Comparison of ENCODE assay signal across 1 cellular context in genomic region chr22:37891926-37892325, GRCh38.
TF ChIP-seq lines count a peak whose summit lies in the region.

No MANE protein-coding gene starts in this region.

TF ChIP-seq in GM23338, 12 proteins besides CTCF, POLR2A, EP300 and RAD21 (continued from another document):
- TF ChIP-seq, protein P1, sequence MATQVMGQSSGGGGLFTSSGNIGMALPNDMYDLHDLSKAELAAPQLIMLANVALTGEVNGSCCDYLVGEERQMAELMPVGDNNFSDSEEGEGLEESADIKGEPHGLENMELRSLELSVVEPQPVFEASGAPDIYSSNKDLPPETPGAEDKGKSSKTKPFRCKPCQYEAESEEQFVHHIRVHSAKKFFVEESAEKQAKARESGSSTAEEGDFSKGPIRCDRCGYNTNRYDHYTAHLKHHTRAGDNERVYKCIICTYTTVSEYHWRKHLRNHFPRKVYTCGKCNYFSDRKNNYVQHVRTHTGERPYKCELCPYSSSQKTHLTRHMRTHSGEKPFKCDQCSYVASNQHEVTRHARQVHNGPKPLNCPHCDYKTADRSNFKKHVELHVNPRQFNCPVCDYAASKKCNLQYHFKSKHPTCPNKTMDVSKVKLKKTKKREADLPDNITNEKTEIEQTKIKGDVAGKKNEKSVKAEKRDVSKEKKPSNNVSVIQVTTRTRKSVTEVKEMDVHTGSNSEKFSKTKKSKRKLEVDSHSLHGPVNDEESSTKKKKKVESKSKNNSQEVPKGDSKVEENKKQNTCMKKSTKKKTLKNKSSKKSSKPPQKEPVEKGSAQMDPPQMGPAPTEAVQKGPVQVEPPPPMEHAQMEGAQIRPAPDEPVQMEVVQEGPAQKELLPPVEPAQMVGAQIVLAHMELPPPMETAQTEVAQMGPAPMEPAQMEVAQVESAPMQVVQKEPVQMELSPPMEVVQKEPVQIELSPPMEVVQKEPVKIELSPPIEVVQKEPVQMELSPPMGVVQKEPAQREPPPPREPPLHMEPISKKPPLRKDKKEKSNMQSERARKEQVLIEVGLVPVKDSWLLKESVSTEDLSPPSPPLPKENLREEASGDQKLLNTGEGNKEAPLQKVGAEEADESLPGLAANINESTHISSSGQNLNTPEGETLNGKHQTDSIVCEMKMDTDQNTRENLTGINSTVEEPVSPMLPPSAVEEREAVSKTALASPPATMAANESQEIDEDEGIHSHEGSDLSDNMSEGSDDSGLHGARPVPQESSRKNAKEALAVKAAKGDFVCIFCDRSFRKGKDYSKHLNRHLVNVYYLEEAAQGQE (IDR thresholded peaks at IDR 0.05; ENCODE audit: unreplicated experiment), result no peak
- TF ChIP-seq POLR2AphosphoS5 (IDR thresholded peaks at IDR 0.05; ENCODE audit: low read depth) (no peak), JUNB (IDR thresholded peaks at IDR 0.05; ENCODE audit: unreplicated experiment) (no peak), STAT1 (IDR thresholded peaks at IDR 0.05; ENCODE audit: unreplicated experiment) (no peak), EZH2phosphoT487 (IDR thresholded peaks at IDR 0.05; ENCODE audit: unreplicated experiment) (no peak), EZH2 (IDR thresholded peaks at IDR 0.05; ENCODE audit: low read depth, unreplicated experiment) (no peak), ZNF114 (CRISPR knock-in tag; IDR thresholded peaks at IDR 0.05) (no peak), CREB1 (CRISPR knock-in tag; IDR thresholded peaks at IDR 0.05; ENCODE audit: low read depth) (no peak), NANOG (IDR thresholded peaks at IDR 0.05; ENCODE audit: borderline replicate concordance) (no peak)
- TF ChIP-seq, protein P2, sequence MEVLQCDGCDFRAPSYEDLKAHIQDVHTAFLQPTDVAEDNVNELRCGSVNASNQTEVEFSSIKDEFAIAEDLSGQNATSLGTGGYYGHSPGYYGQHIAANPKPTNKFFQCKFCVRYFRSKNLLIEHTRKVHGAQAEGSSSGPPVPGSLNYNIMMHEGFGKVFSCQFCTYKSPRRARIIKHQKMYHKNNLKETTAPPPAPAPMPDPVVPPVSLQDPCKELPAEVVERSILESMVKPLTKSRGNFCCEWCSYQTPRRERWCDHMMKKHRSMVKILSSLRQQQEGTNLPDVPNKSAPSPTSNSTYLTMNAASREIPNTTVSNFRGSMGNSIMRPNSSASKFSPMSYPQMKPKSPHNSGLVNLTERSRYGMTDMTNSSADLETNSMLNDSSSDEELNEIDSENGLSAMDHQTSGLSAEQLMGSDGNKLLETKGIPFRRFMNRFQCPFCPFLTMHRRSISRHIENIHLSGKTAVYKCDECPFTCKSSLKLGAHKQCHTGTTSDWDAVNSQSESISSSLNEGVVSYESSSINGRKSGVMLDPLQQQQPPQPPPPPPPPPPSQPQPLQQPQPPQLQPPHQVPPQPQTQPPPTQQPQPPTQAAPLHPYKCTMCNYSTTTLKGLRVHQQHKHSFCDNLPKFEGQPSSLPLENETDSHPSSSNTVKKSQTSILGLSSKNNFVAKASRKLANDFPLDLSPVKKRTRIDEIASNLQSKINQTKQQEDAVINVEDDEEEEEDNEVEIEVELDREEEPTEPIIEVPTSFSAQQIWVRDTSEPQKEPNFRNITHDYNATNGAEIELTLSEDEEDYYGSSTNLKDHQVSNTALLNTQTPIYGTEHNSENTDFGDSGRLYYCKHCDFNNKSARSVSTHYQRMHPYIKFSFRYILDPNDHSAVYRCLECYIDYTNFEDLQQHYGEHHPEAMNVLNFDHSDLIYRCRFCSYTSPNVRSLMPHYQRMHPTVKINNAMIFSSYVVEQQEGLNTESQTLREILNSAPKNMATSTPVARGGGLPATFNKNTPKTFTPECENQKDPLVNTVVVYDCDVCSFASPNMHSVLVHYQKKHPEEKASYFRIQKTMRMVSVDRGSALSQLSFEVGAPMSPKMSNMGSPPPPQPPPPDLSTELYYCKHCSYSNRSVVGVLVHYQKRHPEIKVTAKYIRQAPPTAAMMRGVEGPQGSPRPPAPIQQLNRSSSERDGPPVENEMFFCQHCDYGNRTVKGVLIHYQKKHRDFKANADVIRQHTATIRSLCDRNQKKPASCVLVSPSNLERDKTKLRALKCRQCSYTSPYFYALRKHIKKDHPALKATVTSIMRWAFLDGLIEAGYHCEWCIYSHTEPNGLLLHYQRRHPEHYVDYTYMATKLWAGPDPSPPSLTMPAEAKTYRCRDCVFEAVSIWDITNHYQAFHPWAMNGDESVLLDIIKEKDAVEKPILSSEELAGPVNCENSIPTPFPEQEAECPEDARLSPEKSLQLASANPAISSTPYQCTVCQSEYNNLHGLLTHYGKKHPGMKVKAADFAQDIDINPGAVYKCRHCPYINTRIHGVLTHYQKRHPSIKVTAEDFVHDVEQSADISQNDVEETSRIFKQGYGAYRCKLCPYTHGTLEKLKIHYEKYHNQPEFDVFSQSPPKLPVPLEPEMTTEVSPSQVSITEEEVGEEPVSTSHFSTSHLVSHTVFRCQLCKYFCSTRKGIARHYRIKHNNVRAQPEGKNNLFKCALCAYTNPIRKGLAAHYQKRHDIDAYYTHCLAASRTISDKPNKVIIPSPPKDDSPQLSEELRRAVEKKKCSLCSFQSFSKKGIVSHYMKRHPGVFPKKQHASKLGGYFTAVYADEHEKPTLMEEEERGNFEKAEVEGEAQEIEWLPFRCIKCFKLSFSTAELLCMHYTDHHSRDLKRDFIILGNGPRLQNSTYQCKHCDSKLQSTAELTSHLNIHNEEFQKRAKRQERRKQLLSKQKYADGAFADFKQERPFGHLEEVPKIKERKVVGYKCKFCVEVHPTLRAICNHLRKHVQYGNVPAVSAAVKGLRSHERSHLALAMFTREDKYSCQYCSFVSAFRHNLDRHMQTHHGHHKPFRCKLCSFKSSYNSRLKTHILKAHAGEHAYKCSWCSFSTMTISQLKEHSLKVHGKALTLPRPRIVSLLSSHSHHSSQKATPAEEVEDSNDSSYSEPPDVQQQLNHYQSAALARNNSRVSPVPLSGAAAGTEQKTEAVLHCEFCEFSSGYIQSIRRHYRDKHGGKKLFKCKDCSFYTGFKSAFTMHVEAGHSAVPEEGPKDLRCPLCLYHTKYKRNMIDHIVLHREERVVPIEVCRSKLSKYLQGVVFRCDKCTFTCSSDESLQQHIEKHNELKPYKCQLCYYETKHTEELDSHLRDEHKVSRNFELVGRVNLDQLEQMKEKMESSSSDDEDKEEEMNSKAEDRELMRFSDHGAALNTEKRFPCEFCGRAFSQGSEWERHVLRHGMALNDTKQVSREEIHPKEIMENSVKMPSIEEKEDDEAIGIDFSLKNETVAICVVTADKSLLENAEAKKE (CRISPR knock-in tag; IDR thresholded peaks at IDR 0.05), result no peak
- TF ChIP-seq, protein P3, sequence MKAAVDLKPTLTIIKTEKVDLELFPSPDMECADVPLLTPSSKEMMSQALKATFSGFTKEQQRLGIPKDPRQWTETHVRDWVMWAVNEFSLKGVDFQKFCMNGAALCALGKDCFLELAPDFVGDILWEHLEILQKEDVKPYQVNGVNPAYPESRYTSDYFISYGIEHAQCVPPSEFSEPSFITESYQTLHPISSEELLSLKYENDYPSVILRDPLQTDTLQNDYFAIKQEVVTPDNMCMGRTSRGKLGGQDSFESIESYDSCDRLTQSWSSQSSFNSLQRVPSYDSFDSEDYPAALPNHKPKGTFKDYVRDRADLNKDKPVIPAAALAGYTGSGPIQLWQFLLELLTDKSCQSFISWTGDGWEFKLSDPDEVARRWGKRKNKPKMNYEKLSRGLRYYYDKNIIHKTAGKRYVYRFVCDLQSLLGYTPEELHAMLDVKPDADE (IDR thresholded peaks at IDR 0.05), result no peak
